1 cellular context compared by ENCODE assay signal in genomic region chr14:102671410-102671809, GRCh38.
TF ChIP-seq lines count a peak whose summit lies in the region.

No MANE protein-coding gene starts in this region.

TF ChIP-seq in HepG2, 621 proteins besides CTCF, POLR2A, EP300 and RAD21 (continued from another document):
- TF ChIP-seq, protein P1, sequence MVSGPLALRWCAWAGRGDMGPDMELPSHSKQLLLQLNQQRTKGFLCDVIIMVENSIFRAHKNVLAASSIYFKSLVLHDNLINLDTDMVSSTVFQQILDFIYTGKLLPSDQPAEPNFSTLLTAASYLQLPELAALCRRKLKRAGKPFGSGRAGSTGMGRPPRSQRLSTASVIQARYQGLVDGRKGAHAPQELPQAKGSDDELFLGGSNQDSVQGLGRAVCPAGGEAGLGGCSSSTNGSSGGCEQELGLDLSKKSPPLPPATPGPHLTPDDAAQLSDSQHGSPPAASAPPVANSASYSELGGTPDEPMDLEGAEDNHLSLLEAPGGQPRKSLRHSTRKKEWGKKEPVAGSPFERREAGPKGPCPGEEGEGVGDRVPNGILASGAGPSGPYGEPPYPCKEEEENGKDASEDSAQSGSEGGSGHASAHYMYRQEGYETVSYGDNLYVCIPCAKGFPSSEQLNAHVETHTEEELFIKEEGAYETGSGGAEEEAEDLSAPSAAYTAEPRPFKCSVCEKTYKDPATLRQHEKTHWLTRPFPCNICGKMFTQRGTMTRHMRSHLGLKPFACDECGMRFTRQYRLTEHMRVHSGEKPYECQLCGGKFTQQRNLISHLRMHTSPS (CRISPR knock-in tag; IDR thresholded peaks at IDR 0.05; ENCODE audit: low read depth): no peak
- TF ChIP-seq ESRRA (CRISPR knock-in tag; IDR thresholded peaks at IDR 0.05; ENCODE audit: low read depth) (no peak), MEIS1 (CRISPR knock-in tag; IDR thresholded peaks at IDR 0.05; ENCODE audit: borderline replicate concordance) (no peak), RORA (CRISPR knock-in tag; IDR thresholded peaks at IDR 0.05) (no peak), ZBTB42 (CRISPR knock-in tag; IDR thresholded peaks at IDR 0.05) (no peak), ZMYM3 (CRISPR knock-in tag; IDR thresholded peaks at IDR 0.05) (peak; percentile 30; the same call in 1 of the 2 replicates), ZC3H13 (CRISPR knock-in tag; IDR thresholded peaks at IDR 0.05) (no peak), GTF2F1 (IDR thresholded peaks at IDR 0.05; ENCODE audit: low read length) (no peak), ZBTB38 (CRISPR knock-in tag; IDR thresholded peaks at IDR 0.05) (no peak), BRF2 (CRISPR knock-in tag; IDR thresholded peaks at IDR 0.05) (no peak), ISL2 (CRISPR knock-in tag; IDR thresholded peaks at IDR 0.05) (no peak), CHCHD3 (CRISPR knock-in tag; IDR thresholded peaks at IDR 0.05) (no peak), ZNF225 (CRISPR knock-in tag; IDR thresholded peaks at IDR 0.05) (no peak), ZNF510 (CRISPR knock-in tag; IDR thresholded peaks at IDR 0.05; ENCODE audit: low read depth) (no peak), ZNF30 (CRISPR knock-in tag; IDR thresholded peaks at IDR 0.05) (no peak), YY1 (IDR thresholded peaks at IDR 0.05; ENCODE audit: insufficient read depth, insufficient replicate concordance, low read depth, low read length) (no peak), NFIB (CRISPR knock-in tag; IDR thresholded peaks at IDR 0.05; ENCODE audit: borderline replicate concordance) (no peak), ZNF121 (CRISPR knock-in tag; IDR thresholded peaks at IDR 0.05) (peak; percentile 93), MBD4 (IDR thresholded peaks at IDR 0.05; ENCODE audit: borderline replicate concordance, low read length) (no peak), ZNF615 (CRISPR knock-in tag; IDR thresholded peaks at IDR 0.05; ENCODE audit: borderline replicate concordance) (no peak), HOXA3 (CRISPR knock-in tag; IDR thresholded peaks at IDR 0.05) (no peak), CBX1 (IDR thresholded peaks at IDR 0.05; ENCODE audit: low read depth) (no peak), FOXC1 (CRISPR knock-in tag; IDR thresholded peaks at IDR 0.05; ENCODE audit: borderline replicate concordance) (no peak), ZNF496 (CRISPR knock-in tag; IDR thresholded peaks at IDR 0.05; ENCODE audit: insufficient replicate concordance) (no peak), ZNF562 (CRISPR knock-in tag; IDR thresholded peaks at IDR 0.05; ENCODE audit: borderline replicate concordance) (no peak), AGO2 (optimal IDR thresholded peaks at IDR 0.05; ENCODE audit: low read depth, low read length) (no peak), CEBPG (CRISPR knock-in tag; IDR thresholded peaks at IDR 0.05) (no peak), NFKBIZ (CRISPR knock-in tag; IDR thresholded peaks at IDR 0.05) (no peak), SP4 (CRISPR knock-in tag; IDR thresholded peaks at IDR 0.05) (no peak)
- TF ChIP-seq, protein P2, sequence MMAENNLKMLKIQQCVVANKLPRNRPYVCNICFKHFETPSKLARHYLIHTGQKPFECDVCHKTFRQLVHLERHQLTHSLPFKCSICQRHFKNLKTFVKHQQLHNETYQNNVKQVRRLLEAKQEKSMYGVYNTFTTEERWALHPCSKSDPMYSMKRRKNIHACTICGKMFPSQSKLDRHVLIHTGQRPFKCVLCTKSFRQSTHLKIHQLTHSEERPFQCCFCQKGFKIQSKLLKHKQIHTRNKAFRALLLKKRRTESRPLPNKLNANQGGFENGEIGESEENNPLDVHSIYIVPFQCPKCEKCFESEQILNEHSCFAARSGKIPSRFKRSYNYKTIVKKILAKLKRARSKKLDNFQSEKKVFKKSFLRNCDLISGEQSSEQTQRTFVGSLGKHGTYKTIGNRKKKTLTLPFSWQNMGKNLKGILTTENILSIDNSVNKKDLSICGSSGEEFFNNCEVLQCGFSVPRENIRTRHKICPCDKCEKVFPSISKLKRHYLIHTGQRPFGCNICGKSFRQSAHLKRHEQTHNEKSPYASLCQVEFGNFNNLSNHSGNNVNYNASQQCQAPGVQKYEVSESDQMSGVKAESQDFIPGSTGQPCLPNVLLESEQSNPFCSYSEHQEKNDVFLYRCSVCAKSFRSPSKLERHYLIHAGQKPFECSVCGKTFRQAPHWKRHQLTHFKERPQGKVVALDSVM (CRISPR knock-in tag; IDR thresholded peaks at IDR 0.05): peak; percentile 93
- TF ChIP-seq, protein P3, sequence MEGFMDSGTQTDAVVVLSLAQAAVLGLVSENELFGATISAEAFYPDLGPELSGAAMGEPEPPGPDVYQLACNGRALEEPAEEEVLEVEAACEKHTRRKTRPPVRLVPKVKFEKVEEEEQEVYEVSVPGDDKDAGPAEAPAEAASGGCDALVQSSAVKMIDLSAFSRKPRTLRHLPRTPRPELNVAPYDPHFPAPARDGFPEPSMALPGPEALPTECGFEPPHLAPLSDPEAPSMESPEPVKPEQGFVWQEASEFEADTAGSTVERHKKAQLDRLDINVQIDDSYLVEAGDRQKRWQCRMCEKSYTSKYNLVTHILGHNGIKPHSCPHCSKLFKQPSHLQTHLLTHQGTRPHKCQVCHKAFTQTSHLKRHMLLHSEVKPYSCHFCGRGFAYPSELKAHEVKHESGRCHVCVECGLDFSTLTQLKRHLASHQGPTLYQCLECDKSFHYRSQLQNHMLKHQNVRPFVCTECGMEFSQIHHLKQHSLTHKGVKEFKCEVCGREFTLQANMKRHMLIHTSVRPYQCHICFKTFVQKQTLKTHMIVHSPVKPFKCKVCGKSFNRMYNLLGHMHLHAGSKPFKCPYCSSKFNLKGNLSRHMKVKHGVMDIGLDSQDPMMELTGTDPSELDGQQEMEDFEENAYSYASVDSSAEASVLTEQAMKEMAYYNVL (CRISPR knock-in tag; IDR thresholded peaks at IDR 0.05; ENCODE audit: borderline replicate concordance): no peak
- TF ChIP-seq, protein P4, sequence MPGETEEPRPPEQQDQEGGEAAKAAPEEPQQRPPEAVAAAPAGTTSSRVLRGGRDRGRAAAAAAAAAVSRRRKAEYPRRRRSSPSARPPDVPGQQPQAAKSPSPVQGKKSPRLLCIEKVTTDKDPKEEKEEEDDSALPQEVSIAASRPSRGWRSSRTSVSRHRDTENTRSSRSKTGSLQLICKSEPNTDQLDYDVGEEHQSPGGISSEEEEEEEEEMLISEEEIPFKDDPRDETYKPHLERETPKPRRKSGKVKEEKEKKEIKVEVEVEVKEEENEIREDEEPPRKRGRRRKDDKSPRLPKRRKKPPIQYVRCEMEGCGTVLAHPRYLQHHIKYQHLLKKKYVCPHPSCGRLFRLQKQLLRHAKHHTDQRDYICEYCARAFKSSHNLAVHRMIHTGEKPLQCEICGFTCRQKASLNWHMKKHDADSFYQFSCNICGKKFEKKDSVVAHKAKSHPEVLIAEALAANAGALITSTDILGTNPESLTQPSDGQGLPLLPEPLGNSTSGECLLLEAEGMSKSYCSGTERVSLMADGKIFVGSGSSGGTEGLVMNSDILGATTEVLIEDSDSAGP (CRISPR knock-in tag; IDR thresholded peaks at IDR 0.05; ENCODE audit: borderline replicate concordance): 0 out of 2 replicates have a peak, but pooled peaks have one; percentile 22
TF ChIP-seq in HepG2: peak in this region for 4.
